In the genomic region with DNA sequence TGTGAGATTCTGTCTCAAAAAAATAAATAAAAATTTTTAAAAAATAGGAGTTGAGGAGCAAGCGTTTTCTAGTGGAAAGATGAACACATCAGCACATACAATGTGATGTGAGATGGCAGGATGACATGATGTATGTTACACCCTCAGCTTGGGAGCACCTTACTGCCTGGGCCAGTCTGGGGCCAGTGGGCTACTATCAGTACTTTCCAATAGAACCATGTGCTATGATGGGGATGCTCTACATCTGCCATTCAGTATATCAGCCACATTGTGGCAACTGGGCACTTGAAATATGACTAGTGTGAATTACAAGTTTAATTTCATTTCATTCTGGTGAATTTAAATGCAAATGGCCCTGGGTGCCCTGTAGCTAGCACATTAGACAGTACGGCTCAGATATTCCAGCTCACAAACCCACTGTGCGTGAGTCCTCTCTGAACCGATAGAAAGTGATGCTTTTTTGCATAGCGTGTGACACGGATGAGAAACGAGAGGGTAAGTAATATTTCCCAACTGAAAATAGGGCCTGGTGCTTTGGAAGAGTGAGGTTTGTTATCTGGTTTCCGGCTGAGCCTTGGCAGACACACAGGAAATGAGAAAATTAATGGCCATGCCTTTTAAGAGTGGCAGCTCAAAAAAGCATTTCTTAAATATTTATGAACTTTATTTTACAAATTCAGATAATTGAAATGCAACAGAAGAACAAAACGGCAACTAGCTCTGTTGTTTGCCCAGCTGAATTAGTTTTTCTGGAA, we compare ENCODE assay signal across 1 cellular context.
TF ChIP-seq lines count a peak whose summit lies in the region.

No MANE protein-coding gene starts in this region.

TF ChIP-seq in GM12878, 131 proteins besides CTCF, POLR2A, EP300 and RAD21 (continued from another document):
- TF ChIP-seq, protein P1, sequence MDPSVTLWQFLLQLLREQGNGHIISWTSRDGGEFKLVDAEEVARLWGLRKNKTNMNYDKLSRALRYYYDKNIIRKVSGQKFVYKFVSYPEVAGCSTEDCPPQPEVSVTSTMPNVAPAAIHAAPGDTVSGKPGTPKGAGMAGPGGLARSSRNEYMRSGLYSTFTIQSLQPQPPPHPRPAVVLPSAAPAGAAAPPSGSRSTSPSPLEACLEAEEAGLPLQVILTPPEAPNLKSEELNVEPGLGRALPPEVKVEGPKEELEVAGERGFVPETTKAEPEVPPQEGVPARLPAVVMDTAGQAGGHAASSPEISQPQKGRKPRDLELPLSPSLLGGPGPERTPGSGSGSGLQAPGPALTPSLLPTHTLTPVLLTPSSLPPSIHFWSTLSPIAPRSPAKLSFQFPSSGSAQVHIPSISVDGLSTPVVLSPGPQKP (IDR thresholded peaks at IDR 0.05; ENCODE audit: low read depth, low read length): no peak
- no peak for TF ChIP-seq TCF3 (IDR thresholded peaks at IDR 0.05; ENCODE audit: borderline replicate concordance, insufficient read depth, low read depth, low read length)
- peak; percentile 38; the same call in 1 of the 2 replicates for TF ChIP-seq EED (IDR thresholded peaks at IDR 0.05; ENCODE audit: low read depth)
- TF ChIP-seq YY1 (IDR thresholded peaks at IDR 0.05; ENCODE audit: low read depth, low read length): no peak
- TF ChIP-seq, protein P2, sequence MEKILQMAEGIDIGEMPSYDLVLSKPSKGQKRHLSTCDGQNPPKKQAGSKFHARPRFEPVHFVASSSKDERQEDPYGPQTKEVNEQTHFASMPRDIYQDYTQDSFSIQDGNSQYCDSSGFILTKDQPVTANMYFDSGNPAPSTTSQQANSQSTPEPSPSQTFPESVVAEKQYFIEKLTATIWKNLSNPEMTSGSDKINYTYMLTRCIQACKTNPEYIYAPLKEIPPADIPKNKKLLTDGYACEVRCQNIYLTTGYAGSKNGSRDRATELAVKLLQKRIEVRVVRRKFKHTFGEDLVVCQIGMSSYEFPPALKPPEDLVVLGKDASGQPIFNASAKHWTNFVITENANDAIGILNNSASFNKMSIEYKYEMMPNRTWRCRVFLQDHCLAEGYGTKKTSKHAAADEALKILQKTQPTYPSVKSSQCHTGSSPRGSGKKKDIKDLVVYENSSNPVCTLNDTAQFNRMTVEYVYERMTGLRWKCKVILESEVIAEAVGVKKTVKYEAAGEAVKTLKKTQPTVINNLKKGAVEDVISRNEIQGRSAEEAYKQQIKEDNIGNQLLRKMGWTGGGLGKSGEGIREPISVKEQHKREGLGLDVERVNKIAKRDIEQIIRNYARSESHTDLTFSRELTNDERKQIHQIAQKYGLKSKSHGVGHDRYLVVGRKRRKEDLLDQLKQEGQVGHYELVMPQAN (conservative IDR thresholded peaks at IDR 0.05): no peak
